ENCODE assay signal across 8 cellular contexts in the genomic region with DNA sequence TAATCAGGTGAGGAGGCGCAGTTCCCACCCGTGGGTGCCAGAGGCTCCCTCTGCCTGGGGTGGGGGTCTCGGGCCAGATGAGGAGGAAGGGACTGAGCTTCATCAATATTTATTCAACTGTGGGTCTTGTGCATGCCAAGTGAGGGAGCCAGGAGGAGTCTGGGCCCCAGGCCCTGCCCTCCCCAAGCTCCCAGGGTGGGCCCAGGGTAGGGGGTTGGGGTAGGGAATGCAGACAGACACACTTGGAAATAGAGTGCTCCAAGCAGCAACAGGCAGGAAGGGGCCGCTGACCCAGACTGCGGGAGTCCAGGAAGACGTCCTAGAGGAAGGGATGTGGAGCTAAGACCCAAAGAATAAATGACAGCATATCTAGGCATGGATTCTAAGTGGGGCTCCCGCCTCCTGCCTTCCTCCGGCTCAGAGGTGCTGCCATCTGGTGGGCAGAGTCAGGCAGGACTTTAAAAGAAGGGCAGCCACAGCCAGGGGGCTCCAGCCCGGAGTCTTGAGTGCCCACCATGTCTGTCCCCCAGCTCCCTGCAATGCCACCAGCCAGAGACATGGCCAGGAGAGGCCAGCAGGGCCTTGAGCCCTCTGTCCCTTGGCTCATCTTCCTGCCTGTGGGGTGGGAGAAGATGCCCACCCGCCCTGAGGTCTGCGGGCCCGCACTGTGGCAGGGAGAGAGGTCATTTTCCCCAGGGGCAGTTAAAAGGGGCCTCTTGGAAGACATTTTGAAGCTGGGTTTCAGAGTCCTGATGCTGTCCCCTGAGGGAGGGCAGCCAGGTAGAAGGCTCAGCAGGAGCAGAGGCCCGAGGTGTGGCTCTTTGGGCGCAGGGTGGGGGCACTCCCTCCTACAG.
A peak's percentile ranks its signal among the peaks of the same experiment; 100 is the strongest.
DNase-seq lines count a peak whose midpoint lies in the region; ATAC-seq and TF ChIP-seq lines count a peak whose summit lies in the region.

No MANE protein-coding gene starts in this region.

- POLR2A ChIA-PET in OCI-LY7 (lab: Charles Lee), result no interaction called here

- H3K27me3 ChIP-seq in BE2C (no peaks in the 10 kb centered on the region), H7 (ENCODE audit: control insufficient read depth, insufficient read depth, low read length) (no peaks in the 10 kb centered on the region)

- H2AFZ ChIP-seq in OCI-LY7 (ENCODE audit: low read length), result no peak overlapping the region

- H3K27ac ChIP-seq in OCI-LY7 (ENCODE audit: low read depth, low read length, poor library complexity, severe bottlenecking), result no peak overlapping the region

- no peaks in the 10 kb centered on the region for H4K20me1 ChIP-seq in OCI-LY7 (ENCODE audit: insufficient read depth, low read length)

- no peaks in the 10 kb centered on the region for H3K79me2 ChIP-seq in OCI-LY7 (ENCODE audit: insufficient read depth, low read depth, low read length)

- TF ChIP-seq CTCF in BE2C (IDR thresholded peaks at IDR 0.05; ENCODE audit: low read depth, low read length), result peak; percentile 98
- peak; percentile 89 for TF ChIP-seq CTCF in OCI-LY7 (conservative IDR thresholded peaks at IDR 0.05; ENCODE audit: low read length)

- ATAC-seq in HG03460 (IDR thresholded peaks at IDR 0.05; ENCODE audit: unreplicated experiment) (no peak), GM18909 (IDR thresholded peaks at IDR 0.05; ENCODE audit: poor library complexity, unreplicated experiment) (no peak)

- BruUV-seq in OCI-LY7 (replicated peaks; lab: Mats Ljungman, UMichigan), result no TSS peak

- intact Hi-C loops in OCI-LY7 (cut with micrococcal nuclease; ENCODE audit: unreplicated experiment), result loop anchor here (1.0 kb wide), 2 partner anchors 275 to 362 kb away; no protein-coding TSS in a partner anchor

- H3K9me2 ChIP-seq in OCI-LY7 (ENCODE audit: insufficient read depth, low read length), result no peaks in the 10 kb centered on the region

- H3K36me3 ChIP-seq in BE2C, result no peaks in the 10 kb centered on the region
- no peaks in the 10 kb centered on the region for H3K36me3 ChIP-seq in H7 (replicated peaks; ENCODE audit: control insufficient read depth, insufficient read depth, low read length)
- H3K36me3 ChIP-seq in OCI-LY7 (ENCODE audit: insufficient read depth, low read length), result no peaks in the 10 kb centered on the region

- H3K4me1 ChIP-seq in BE2C (no peaks in the 10 kb centered on the region), OCI-LY7 (ENCODE audit: insufficient read depth, low read length, poor library complexity, severe bottlenecking) (no peaks in the 10 kb centered on the region)

- H3K4me2 ChIP-seq in OCI-LY7 (ENCODE audit: low read length), result no peak overlapping the region

- peak; percentile 81 for DNase-seq in BE2C
- peak; percentile 95 for DNase-seq in H7
- DNase-seq in OCI-LY7 (ENCODE audit: low spot score), result peak; percentile 62
- DNase-seq in activated naive CD4-positive, alpha-beta T cell treated with Interleukin-2 at 50 U/mL for 16 hours, result peak; percentile 41
- peak; percentile 8 for DNase-seq in globus pallidus (ENCODE audit: low spot score)
- peak; percentile 82 for DNase-seq in retina

- CTCF ChIA-PET in OCI-LY7 (lab: Charles Lee; ENCODE audit: unreplicated experiment), result no interaction called here

- H3K4me3 ChIP-seq in BE2C (ENCODE audit: low read depth, low read length) (no peak overlapping the region), H7 (ENCODE audit: insufficient read depth, low read depth, low read length) (no peak overlapping the region), OCI-LY7 (ENCODE audit: low read depth, low read length, poor library complexity, severe bottlenecking) (no peak overlapping the region)

- no peaks in the 10 kb centered on the region; the same call in 1 of the 2 replicates for H3K9me3 ChIP-seq in BE2C
- 0 out of 2 replicates have a peak, but pooled peaks cover under 1% of the 10 kb centered on the region for H3K9me3 ChIP-seq in OCI-LY7 (ENCODE audit: low read length)

Comparison
In these comparisons a context has a peak if more than half of its experiments do, and no peak if none do; other contexts are left out.
1. DNase-seq: peak in every context shown above with its lines; median percentile 95 in H7; 82 in retina; 81 in BE2C; 62 in OCI-LY7; 41 in activated naive CD4-positive, alpha-beta T cell treated with Interleukin-2 at 50 U/mL for 16 hours; 8 in globus pallidus.